Comparison of ENCODE assay signal across 13 cellular contexts in genomic region chr11:128247235-128247594, GRCh38.
"Had no signal": no experiment of that assay in that cellular context is flagged by ENCODE, and none has a peak within 500 bp of the region (broad histone marks: within the 10 kb centered on the region; RNA-seq: fewer than 3 reads in every experiment).

No MANE protein-coding gene starts in this region.

- H3K36me3 ChIP-seq: adrenal gland, lower lobe of right lung, prostate gland, spleen had no signal

- ATAC-seq: lower lobe of right lung; naive thymus-derived CD4-positive, alpha-beta T cell had no signal

- H3K9me3 Mint-ChIP-seq: activated naive CD4-positive, alpha-beta T cell treated with anti-CD3 and anti-CD28 coated beads, Interleukin-2, amount 10 ng/mL, durations not matched to agents 7 days and 5 days; activated T-helper 2 cell treated with anti-CD3 and anti-CD28 coated beads, Interferon-gamma antibody, Interleukin-2, Interleukin-4, amounts not matched to agents 10 μg/mL and 5 μg/mL and 100 μg/mL, durations not matched to agents 14 hours and 24 hours and 36 hours; brain; endodermal cell had no signal

- H3K9me3 ChIP-seq: adrenal gland, lower lobe of right lung, prostate gland, spleen had no signal

- H3K36me3 Mint-ChIP-seq: activated naive CD4-positive, alpha-beta T cell treated with anti-CD3 and anti-CD28 coated beads, Interleukin-2, amount 10 ng/mL, durations not matched to agents 7 days and 5 days; brain; naive thymus-derived CD4-positive, alpha-beta T cell had no signal

- H3K4me3 Mint-ChIP-seq: activated naive CD4-positive, alpha-beta T cell treated with anti-CD3 and anti-CD28 coated beads, Interleukin-2, amount 10 ng/mL, durations not matched to agents 7 days and 5 days; endodermal cell; naive thymus-derived CD4-positive, alpha-beta T cell had no signal

- H3K27me3 ChIP-seq: adrenal gland, spleen had no signal

- H3K4me3 ChIP-seq: adrenal gland, lower lobe of right lung, prostate gland, spleen had no signal

- H3K27ac ChIP-seq: lower lobe of right lung, prostate gland had no signal

- H3K4me1 Mint-ChIP-seq: activated naive CD4-positive, alpha-beta T cell treated with anti-CD3 and anti-CD28 coated beads, Interleukin-2, amount 10 ng/mL, durations not matched to agents 7 days and 5 days; naive thymus-derived CD4-positive, alpha-beta T cell had no signal

- H3K4me1 ChIP-seq: adrenal gland, lower lobe of right lung, prostate gland, spleen had no signal

- H3K27ac Mint-ChIP-seq: activated naive CD4-positive, alpha-beta T cell treated with anti-CD3 and anti-CD28 coated beads, Interleukin-2, amount 10 ng/mL, durations not matched to agents 7 days and 5 days; activated T-helper 2 cell treated with anti-CD3 and anti-CD28 coated beads, Interferon-gamma antibody, Interleukin-2, Interleukin-4, amounts not matched to agents 10 μg/mL and 5 μg/mL and 100 μg/mL, durations not matched to agents 14 hours and 24 hours and 36 hours; endodermal cell; naive thymus-derived CD4-positive, alpha-beta T cell had no signal

- DNase-seq: activated CD4-positive, alpha-beta T cell treated with anti-CD3 and anti-CD28 coated beads, Interleukin-2, amount 50 U/mL, for 1 hour; activated naive CD4-positive, alpha-beta T cell treated with anti-CD3 and anti-CD28 coated beads, Interleukin-2, amount 10 ng/mL, durations not matched to agents 7 days and 5 days; adrenal gland; cerebellar nuclear complex; endodermal cell; erythroblast; lower lobe of right lung; naive thymus-derived CD4-positive, alpha-beta T cell; spleen; stimulated activated naive CD4-positive, alpha-beta T cell treated with Interleukin-2 at 50 U/mL for 16 hours had no signal
